12 cellular contexts compared by ENCODE assay signal in the genomic region with DNA sequence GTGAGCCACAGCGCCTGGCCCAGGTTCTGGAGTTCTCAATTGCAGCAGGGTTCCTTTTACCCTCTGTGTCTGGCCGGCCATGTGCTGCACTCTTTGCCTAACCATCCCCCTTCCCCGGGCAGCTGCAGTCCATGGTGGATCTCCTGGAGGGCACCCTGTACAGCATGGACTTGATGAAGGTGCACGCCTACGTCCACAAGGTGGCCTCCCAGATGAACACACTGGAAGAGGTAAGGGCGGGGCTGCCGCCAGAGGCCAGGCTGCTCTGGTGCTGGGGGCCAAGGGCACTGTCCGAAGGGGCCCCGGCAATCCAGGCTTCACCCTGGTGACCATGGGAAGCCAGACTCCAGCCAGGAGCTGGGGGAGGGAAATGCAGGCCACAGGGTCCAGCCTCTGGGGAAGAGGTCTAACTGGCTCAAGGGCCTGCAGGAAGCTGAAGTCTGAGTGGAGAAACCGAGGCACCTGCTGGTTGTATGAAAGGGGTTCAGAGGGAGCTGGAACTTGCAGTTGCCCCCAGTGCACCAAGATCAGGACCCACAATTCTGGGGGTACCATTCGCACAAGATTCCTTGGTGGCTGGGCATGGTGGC. TPM values are rescaled to one million over a fixed set of nuclear protein-coding genes. Genes with fewer than 3 reads are reported as not detected.
A peak's percentile ranks its signal among the peaks of the same experiment; 100 is the strongest.
DNase-seq lines count a peak whose midpoint lies in the region; ATAC-seq and TF ChIP-seq lines count a peak whose summit lies in the region.
"Had no signal": no experiment of that assay in that cellular context is flagged by ENCODE, and none has a peak within 500 bp of the region (broad histone marks: within the 10 kb centered on the region; RNA-seq: fewer than 3 reads in every experiment).

No MANE protein-coding gene starts in this region.

- H3K27me3 ChIP-seq in heart left ventricle (no peaks in the 10 kb centered on the region), right cardiac atrium (ENCODE audit: control insufficient read depth, insufficient read depth) (no peaks in the 10 kb centered on the region), PC-3 (ENCODE audit: low read length) (no peaks in the 10 kb centered on the region), hepatocyte (no peaks in the 10 kb centered on the region), transverse colon (no peaks in the 10 kb centered on the region), smooth muscle cell (ENCODE audit: low read depth) (no peaks in the 10 kb centered on the region)

- no peaks in the 10 kb centered on the region for H4K20me1 ChIP-seq in PC-3 (ENCODE audit: low read length)
- H4K20me1 ChIP-seq in hepatocyte (ENCODE audit: insufficient read depth, poor library complexity, severe bottlenecking) = no peaks in the 10 kb centered on the region
- H4K20me1 ChIP-seq in smooth muscle cell (ENCODE audit: low read depth) = no peaks in the 10 kb centered on the region

- no peak for TF ChIP-seq EP300 in transverse colon (IDR thresholded peaks at IDR 0.05; ENCODE audit: low read depth)

- TF ChIP-seq CTCF in heart left ventricle (IDR thresholded peaks at IDR 0.05) (peak in 3 of 12 donors; percentile 10 to 28 (median 12)), PC-3 (conservative IDR thresholded peaks at IDR 0.05; ENCODE audit: low read depth, low read length) (peak; percentile 44), hepatocyte (IDR thresholded peaks at IDR 0.05; ENCODE audit: poor library complexity) (peak; percentile 21), transverse colon (IDR thresholded peaks at IDR 0.05) (peak in 3 of 5 experiments; percentile 14 to 17 (median 17)), smooth muscle cell (IDR thresholded peaks at IDR 0.05; ENCODE audit: borderline replicate concordance, insufficient read depth, poor library complexity, severe bottlenecking) (no peak)

- H3K27ac ChIP-seq in heart left ventricle (peak overlapping the region in 8 of 12 donors; percentile 9 to 75 (median 60)), right cardiac atrium (ENCODE audit: low read length) (no peak overlapping the region), PC-3 (ENCODE audit: low read length) (no peak overlapping the region), hepatocyte (no peak overlapping the region), transverse colon (peak overlapping the region in 1 of 4 donors; percentile 78), smooth muscle cell (ENCODE audit: low read depth) (no peak overlapping the region)

- 70 to 79% (median 78%) methylated on average over 5 to 11 of the region's 11 CpGs for WGBS in heart left ventricle, 4 donors
- 79% methylated on average over 11 of the region's 11 CpGs for WGBS in right cardiac atrium
- WGBS in hepatocyte (ENCODE audit: low lambda C conversion rate, missing lambda C conversion rate) = 73% methylated on average over 11 of the region's 11 CpGs
- 88% methylated on average over 10 of the region's 11 CpGs; no CpG with 5 or more reads in 1 of the 2 donors for WGBS in transverse colon (ENCODE audit: low coverage in 1 of 2), 2 donors
- 91% methylated on average over 11 of the region's 11 CpGs for WGBS in smooth muscle cell (ENCODE audit: low lambda C conversion rate)

- DNase-seq in heart left ventricle (no peak), right cardiac atrium (no peak), PC-3 (peak; percentile 42), hepatocyte (ENCODE audit: low spot score) (peak; percentile 56), transverse colon (no peak), smooth muscle cell (lab: John Stamatoyannopoulos, UW; ENCODE audit: unreplicated experiment) (no peak), amniotic stem cell (lab: John Stamatoyannopoulos, UW) (no peak)
- DNase-seq: NCI-H226; stimulated activated CD8-positive, alpha-beta memory T cell treated with anti-CD3 and anti-CD28 coated beads, Interleukin-4, amount 100 ng/mL, for 48 hours had no signal

- CTCF ChIA-PET in PC-3 (lab: Charles Lee) = interaction anchor here (2.0 kb wide), 1 partner anchor 58 kb away, joined by 9 read pairs; the partner anchor contains the start of gene WDR38

- BruUV-seq in PC-3 (replicated peaks; lab: Mats Ljungman, UMichigan) = no TSS peak

- H3K9me2 ChIP-seq in PC-3 (replicated peaks; ENCODE audit: low read length) (no peaks in the 10 kb centered on the region), hepatocyte (replicated peaks; ENCODE audit: insufficient read depth) (no peaks in the 10 kb centered on the region)

- H3K79me2 ChIP-seq in PC-3 (ENCODE audit: low read length) = no peaks in the 10 kb centered on the region
- H3K79me2 ChIP-seq in hepatocyte = no peaks in the 10 kb centered on the region
- H3K79me2 ChIP-seq in smooth muscle cell (ENCODE audit: low read depth) = no peaks in the 10 kb centered on the region

- H3K36me3 ChIP-seq in heart left ventricle = peaks cover 0 to under 1% (median 0%) of the 10 kb centered on the region in 9 donors
- no peaks in the 10 kb centered on the region for H3K36me3 ChIP-seq in PC-3 (ENCODE audit: low read depth, low read length)
- no peaks in the 10 kb centered on the region for H3K36me3 ChIP-seq in hepatocyte (replicated peaks; ENCODE audit: insufficient read depth, low read depth)
- H3K36me3 ChIP-seq in transverse colon = no peaks in the 10 kb centered on the region
- no peaks in the 10 kb centered on the region for H3K36me3 ChIP-seq in smooth muscle cell (ENCODE audit: low read depth)

- H3K4me2 ChIP-seq in PC-3 (ENCODE audit: low read length) (no peak overlapping the region), hepatocyte (no peak overlapping the region), smooth muscle cell (no peak overlapping the region)

- H3F3A ChIP-seq in PC-3 (ENCODE audit: low read length, unreplicated experiment) (no peaks in the 10 kb centered on the region), smooth muscle cell (ENCODE audit: low read depth) (no peaks in the 10 kb centered on the region)

- no peak overlapping the region for H2AFZ ChIP-seq in PC-3 (ENCODE audit: low read length)
- no peak overlapping the region for H2AFZ ChIP-seq in hepatocyte
- H2AFZ ChIP-seq in smooth muscle cell (ENCODE audit: low read depth) = no peak overlapping the region

- in situ Hi-C loops in transverse colon (cut with MboI; ENCODE audit: low pct_ligation_motif_present in 1 of 4, low pct_unique_long_range_greater_than_20kb in 1 of 4, low sequenced_read_pairs in 3 of 4) = loop anchor here in 2 of 4 donors (25.0 kb wide), 1 partner anchor 342 kb away; the partner anchor contains the start of gene SCAI (in 2 of the 2)

- H3K9me3 ChIP-seq in heart left ventricle (no peaks in the 10 kb centered on the region), right cardiac atrium (ENCODE audit: control insufficient read depth, low read length) (no peaks in the 10 kb centered on the region), PC-3 (ENCODE audit: low read length) (no peaks in the 10 kb centered on the region), hepatocyte (ENCODE audit: low read depth) (no peaks in the 10 kb centered on the region), transverse colon (no peaks in the 10 kb centered on the region), smooth muscle cell (replicated peaks; ENCODE audit: low read depth) (no peaks in the 10 kb centered on the region)

- H3K9ac ChIP-seq in PC-3 (ENCODE audit: low read length) (no peak overlapping the region), smooth muscle cell (ENCODE audit: low read depth) (no peak overlapping the region)

- ATAC-seq in heart left ventricle (peak in 3 of 4 donors; percentile 30 to 41 (median 35)), right cardiac atrium (no peak), PC-3 (peak; percentile 66), HG03520 (IDR thresholded peaks at IDR 0.05; ENCODE audit: unreplicated experiment) (no peak)

- H3K4me1 ChIP-seq in heart left ventricle = peaks cover 0 to 72% (median 52%) of the 10 kb centered on the region in 12 donors
- peaks cover 8% of the 10 kb centered on the region for H3K4me1 ChIP-seq in right cardiac atrium (ENCODE audit: control insufficient read depth, insufficient read depth, low read length)
- H3K4me1 ChIP-seq in PC-3 (ENCODE audit: insufficient read depth, low read length) = no peaks in the 10 kb centered on the region
- H3K4me1 ChIP-seq in hepatocyte (ENCODE audit: insufficient read depth) = no peaks in the 10 kb centered on the region
- H3K4me1 ChIP-seq in transverse colon = peaks cover 0 to 6% (median 3%) of the 10 kb centered on the region in 4 donors
- no peaks in the 10 kb centered on the region for H3K4me1 ChIP-seq in smooth muscle cell (ENCODE audit: low read depth)

- TF ChIP-seq POLR2A in heart left ventricle (IDR thresholded peaks at IDR 0.05) = no peak
- no peak for TF ChIP-seq POLR2A in transverse colon (IDR thresholded peaks at IDR 0.05)

- POLR2A ChIA-PET in PC-3 (lab: Charles Lee; ENCODE audit: unreplicated experiment) = no interaction called here

- intact Hi-C loops in heart left ventricle (cut with DNase I) (loop anchor here in 2 of 10 donors (5.0 kb wide), 2 partner anchors 37 to 42 kb away; no protein-coding TSS in a partner anchor), right cardiac atrium (cut with DNase I) (no loop called here), PC-3 (cut with micrococcal nuclease) (no loop called here), transverse colon (cut with DNase I; ENCODE audit: low total_unique reads) (no loop called here)

- H3K4me3 ChIP-seq in heart left ventricle = no peak overlapping the region
- no peak overlapping the region for H3K4me3 ChIP-seq in right cardiac atrium (ENCODE audit: low read length)
- H3K4me3 ChIP-seq in PC-3 (ENCODE audit: low read length) = no peak overlapping the region
- H3K4me3 ChIP-seq in hepatocyte = no peak overlapping the region
- H3K4me3 ChIP-seq in transverse colon = no peak overlapping the region
- H3K4me3 ChIP-seq in smooth muscle cell = no peak overlapping the region

RNA-seq across cellular contexts. Expression of gene OLFML2A, which starts 18.1 kb away (rescaled TPM):
- total RNA-seq in heart left ventricle = 10 to 100 TPM; 15.5 to 71.1 (median 37.3) TPM
- 1 to 10 TPM; 8.5 to 9.9 TPM for polyA plus RNA-seq in heart left ventricle
- total RNA-seq in right cardiac atrium = 10 to 100 TPM; 27.4 to 34.4 (median 30.8) TPM
- 15.1 TPM for polyA plus RNA-seq in right cardiac atrium
- 3.4 and 4.7 TPM in 2 replicates for total RNA-seq in PC-3 (2014; rRNA removed)
- total RNA-seq in hepatocyte = 2.6 and 3.4 TPM in 2 replicates
- polyA plus RNA-seq in hepatocyte = 1.2 and 2.2 TPM in 2 replicates
- 10 to 100 TPM in 3 of 4 donors, 1 to 10 TPM in 1; 9.4 to 59.1 (median 16.0) TPM for total RNA-seq in transverse colon
- total RNA-seq in smooth muscle cell = 6.6 and 17.0 TPM in 2 replicates
- 3.5 and 11.2 TPM in 2 replicates for polyA plus RNA-seq in smooth muscle cell

RNA-seq across cellular contexts. Expression of gene NR6A1, which starts 23.9 kb away (rescaled TPM):
- 1 to 10 TPM; 1.1 to 5.7 (median 1.6) TPM for total RNA-seq in heart left ventricle
- polyA plus RNA-seq in heart left ventricle = under 1 TPM; 0.65 to 0.84 TPM
- 1 to 10 TPM in 1 of 4 donors, under 1 TPM in 3; 0.85 to 1.9 (median 0.93) TPM for total RNA-seq in right cardiac atrium
- 0.57 TPM for polyA plus RNA-seq in right cardiac atrium
- 0.77 and 1.6 TPM in 2 replicates for total RNA-seq in PC-3 (2014; rRNA removed)
- total RNA-seq in hepatocyte = 4.0 and 4.5 TPM in 2 replicates
- 1.2 and 3.0 TPM in 2 replicates for polyA plus RNA-seq in hepatocyte
- 10 to 100 TPM in 3 of 4 donors, 1 to 10 TPM in 1; 9.7 to 14.6 (median 12.5) TPM for total RNA-seq in transverse colon
- 0.31 and 1.5 TPM in 2 replicates for total RNA-seq in smooth muscle cell
- 0.17 and 0.28 TPM in 2 replicates for polyA plus RNA-seq in smooth muscle cell

RNA-seq across cellular contexts. Expression of gene WDR38, which starts 58.3 kb away (rescaled TPM):
- total RNA-seq in heart left ventricle (not detected), right cardiac atrium (not detected), PC-3 (2014; rRNA removed) (not detected in 2 replicates), hepatocyte (not detected in 2 replicates), transverse colon (not detected), smooth muscle cell (not detected in 2 replicates)
- polyA plus RNA-seq in heart left ventricle (under 1 TPM; 0.07 to 0.15 TPM), right cardiac atrium (0.09 TPM), hepatocyte (not detected in 2 replicates), smooth muscle cell (0.41 TPM in 1 of 2 replicates, not detected in the other)
- total RNA-seq: fibroblast of villous mesenchyme, G401 had no signal

Comparison
In these comparisons a context has a peak if more than half of its experiments do, and no peak if none do; other contexts are left out.
1. ATAC-seq: peak in heart left ventricle (3 of 4) and PC-3 (single experiment); none in right cardiac atrium (0 of 2) and HG03520 (single experiment).
2. H3K27ac ChIP-seq: peak in heart left ventricle (8 of 12); none in right cardiac atrium (single experiment), PC-3 (single experiment), hepatocyte (single experiment) and smooth muscle cell (single experiment).
3. DNase-seq: peak in PC-3 (single experiment) and hepatocyte (single experiment); none in heart left ventricle (0 of 5), right cardiac atrium (0 of 3), transverse colon (single experiment), smooth muscle cell (single experiment) and amniotic stem cell (single experiment).